18 cellular contexts compared by ENCODE assay signal in genomic region chr16:53910990-53911389, GRCh38.
DNase-seq lines count a peak whose midpoint lies in the region; ATAC-seq and TF ChIP-seq lines count a peak whose summit lies in the region.
"Had no signal": no experiment of that assay in that cellular context is flagged by ENCODE, and none has a peak within 500 bp of the region (broad histone marks: within the 10 kb centered on the region; RNA-seq: fewer than 3 reads in every experiment).

No MANE protein-coding gene starts in this region.

- no peaks in the 10 kb centered on the region for H3K79me2 ChIP-seq in trophoblast cell (ENCODE audit: control insufficient read depth, insufficient read depth, low read length, poor library complexity)

- H3K4me3 ChIP-seq in AG10803 (ENCODE audit: low read length) (no peak overlapping the region), heart right ventricle (no peak overlapping the region), trophoblast cell (ENCODE audit: low read depth, low read length) (no peak overlapping the region), tibial artery (no peak overlapping the region)
- H3K4me3 ChIP-seq: BLaER1, MG63 had no signal

- 56 to 73% methylated on average over 7 of the region's 7 CpGs for WGBS in heart right ventricle, 2 donors
- WGBS in trophoblast cell (ENCODE audit: extremely low coverage, insufficient coverage, insufficient read length) = no CpG with 5 or more reads among the region's 7 CpGs

- H4K12ac ChIP-seq in trophoblast cell (ENCODE audit: low read depth, low read length) = no peak overlapping the region

- no peak overlapping the region for H4K91ac ChIP-seq in trophoblast cell (ENCODE audit: low read depth, low read length)

- no peak overlapping the region for H2BK12ac ChIP-seq in trophoblast cell (ENCODE audit: low read length)

- no peak overlapping the region for H2BK5ac ChIP-seq in trophoblast cell (ENCODE audit: low read depth, low read length, poor library complexity)

- no peak overlapping the region for H3K14ac ChIP-seq in trophoblast cell (ENCODE audit: low read length)

- H3K4ac ChIP-seq in trophoblast cell (ENCODE audit: low read depth, low read length) = no peak overlapping the region

- peak; percentile 31 for DNase-seq in AG10803 (ENCODE audit: low read depth)
- peak; percentile 9 for DNase-seq in NCI-H446 treated with DMSO at 0.1 percent for 48 hours (lab: John Stamatoyannopoulos, UW)
- DNase-seq in heart right ventricle = no peak
- DNase-seq in trophoblast cell = no peak
- no peak for DNase-seq in pons (ENCODE audit: low spot score)
- no peak for DNase-seq in NCI-H345 (lab: John Stamatoyannopoulos, UW)
- no peak for DNase-seq in tibial artery
- DNase-seq: Calu3; CD8-positive, alpha-beta T cell; DMS53; MG63; NCI-H1092; NCI-H146; NCI-H2029 treated with DMSO at 0.1 percent for 48 hours; NCI-H2171 had no signal

- intact Hi-C loops in heart right ventricle (cut with DNase I) (no loop called here), tibial artery (cut with DNase I; ENCODE audit: low total_unique reads) (no loop called here)

- H3K18ac ChIP-seq in trophoblast cell (ENCODE audit: low read length) = no peak overlapping the region

- H3K23ac ChIP-seq in trophoblast cell (ENCODE audit: low read length) = peak overlapping the region; percentile 54

- H3K27ac ChIP-seq in heart right ventricle (peak overlapping the region in 5 of 10 donors; percentile 3 to 39 (median 29)), trophoblast cell (ENCODE audit: low read depth, low read length) (no peak overlapping the region), tibial artery (no peak overlapping the region)
- H3K27ac ChIP-seq: BLaER1 had no signal

- no peaks in the 10 kb centered on the region for H3K27me3 ChIP-seq in heart right ventricle
- H3K27me3 ChIP-seq in trophoblast cell (ENCODE audit: insufficient read depth, low read length) = no peaks in the 10 kb centered on the region
- no peaks in the 10 kb centered on the region for H3K27me3 ChIP-seq in tibial artery
- H3K27me3 ChIP-seq: BLaER1, MG63 had no signal

- no peak overlapping the region for H3K4me2 ChIP-seq in trophoblast cell (ENCODE audit: low read length)

- no peaks in the 10 kb centered on the region for H3K79me1 ChIP-seq in trophoblast cell (ENCODE audit: low read length)

- H2BK120ac ChIP-seq in trophoblast cell (ENCODE audit: insufficient read depth, low read length, poor library complexity) = no peak overlapping the region

- H3K36me3 ChIP-seq in heart right ventricle = no peaks in the 10 kb centered on the region
- H3K36me3 ChIP-seq in trophoblast cell (ENCODE audit: control insufficient read depth in 1 of 2, insufficient read depth in 2 of 2, low read length in 2 of 2) = no peaks in the 10 kb centered on the region
- H3K36me3 ChIP-seq in tibial artery = no peaks in the 10 kb centered on the region
- H3K36me3 ChIP-seq: BLaER1, MG63 had no signal

- peaks cover 0 to 40% (median 22%) of the 10 kb centered on the region in 9 donors for H3K4me1 ChIP-seq in heart right ventricle
- peaks cover 0 to 5% of the 10 kb centered on the region in 2 experiments for H3K4me1 ChIP-seq in trophoblast cell (ENCODE audit: control insufficient read depth in 1 of 2, insufficient read depth in 2 of 2, low read length in 2 of 2)
- H3K4me1 ChIP-seq in tibial artery = peaks cover 0 to 14% (median 3%) of the 10 kb centered on the region in 4 donors

- H4K8ac ChIP-seq in trophoblast cell (ENCODE audit: low read depth, low read length) = no peak overlapping the region

- H2AK5ac ChIP-seq in trophoblast cell (ENCODE audit: low read length) = no peak overlapping the region

- no peak overlapping the region for H3K9ac ChIP-seq in trophoblast cell (ENCODE audit: low read length)
- H3K9ac ChIP-seq: BLaER1 had no signal

- H3K9me3 ChIP-seq in heart right ventricle (no peaks in the 10 kb centered on the region), trophoblast cell (ENCODE audit: insufficient read depth, low read depth, low read length) (no peaks in the 10 kb centered on the region), tibial artery (no peaks in the 10 kb centered on the region)
- H3K9me3 ChIP-seq: BLaER1, MG63 had no signal

- TF ChIP-seq CTCF in AG10803 (conservative IDR thresholded peaks at IDR 0.05; ENCODE audit: low read length) (no peak), heart right ventricle (IDR thresholded peaks at IDR 0.05) (no peak), tibial artery (IDR thresholded peaks at IDR 0.05) (no peak)

- peak in 7 of 8 donors; percentile 27 to 71 (median 46) for ATAC-seq in heart right ventricle
- ATAC-seq in HG02798 (IDR thresholded peaks at IDR 0.05; ENCODE audit: poor library complexity, unreplicated experiment) = no peak
- ATAC-seq: Panc1 had no signal

- no peak overlapping the region for H2AFZ ChIP-seq in trophoblast cell (ENCODE audit: insufficient read depth, low read length, poor library complexity)

Comparison
In these comparisons a context has a peak if more than half of its experiments do, and no peak if none do; other contexts are left out.
1. DNase-seq: peak in AG10803 (single experiment) and NCI-H446 treated with DMSO at 0.1 percent for 48 hours (single experiment); none in heart right ventricle (0 of 2), trophoblast cell (0 of 2), pons (single experiment), NCI-H345 (single experiment) and tibial artery (0 of 2).